In the genomic region with DNA sequence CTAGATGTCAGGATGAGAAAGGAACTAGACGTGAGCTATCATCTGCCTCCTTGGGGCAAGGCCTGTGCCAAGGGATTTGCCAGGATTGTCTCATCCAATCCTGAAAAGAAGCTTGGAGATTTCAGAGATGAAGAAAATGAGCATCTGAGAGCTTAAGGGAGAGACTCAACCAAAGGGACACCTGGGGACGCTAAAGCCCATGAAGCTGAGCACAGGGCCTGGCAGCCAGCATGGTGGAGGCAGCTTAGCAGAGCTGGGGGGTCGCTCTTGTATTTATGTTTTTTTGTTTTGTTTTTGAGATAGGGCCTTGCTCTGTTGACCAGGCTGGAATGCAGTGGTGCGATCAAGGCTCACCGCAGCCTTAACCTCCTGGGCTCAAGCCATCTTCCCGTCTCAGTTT, we compare ENCODE assay signal across 1 cellular context.
TF ChIP-seq lines count a peak whose summit lies in the region.

No MANE protein-coding gene starts in this region.

TF ChIP-seq in SK-N-SH, 30 proteins besides CTCF, POLR2A, EP300 and RAD21:
- no peak for TF ChIP-seq TAF1 (IDR thresholded peaks at IDR 0.05; ENCODE audit: borderline replicate concordance, low read depth, low read length)
- TF ChIP-seq, protein P1, sequence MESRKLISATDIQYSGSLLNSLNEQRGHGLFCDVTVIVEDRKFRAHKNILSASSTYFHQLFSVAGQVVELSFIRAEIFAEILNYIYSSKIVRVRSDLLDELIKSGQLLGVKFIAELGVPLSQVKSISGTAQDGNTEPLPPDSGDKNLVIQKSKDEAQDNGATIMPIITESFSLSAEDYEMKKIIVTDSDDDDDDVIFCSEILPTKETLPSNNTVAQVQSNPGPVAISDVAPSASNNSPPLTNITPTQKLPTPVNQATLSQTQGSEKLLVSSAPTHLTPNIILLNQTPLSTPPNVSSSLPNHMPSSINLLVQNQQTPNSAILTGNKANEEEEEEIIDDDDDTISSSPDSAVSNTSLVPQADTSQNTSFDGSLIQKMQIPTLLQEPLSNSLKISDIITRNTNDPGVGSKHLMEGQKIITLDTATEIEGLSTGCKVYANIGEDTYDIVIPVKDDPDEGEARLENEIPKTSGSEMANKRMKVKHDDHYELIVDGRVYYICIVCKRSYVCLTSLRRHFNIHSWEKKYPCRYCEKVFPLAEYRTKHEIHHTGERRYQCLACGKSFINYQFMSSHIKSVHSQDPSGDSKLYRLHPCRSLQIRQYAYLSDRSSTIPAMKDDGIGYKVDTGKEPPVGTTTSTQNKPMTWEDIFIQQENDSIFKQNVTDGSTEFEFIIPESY (IDR thresholded peaks at IDR 0.05; ENCODE audit: borderline replicate concordance, low read depth) = no peak
- TF ChIP-seq, protein P2, sequence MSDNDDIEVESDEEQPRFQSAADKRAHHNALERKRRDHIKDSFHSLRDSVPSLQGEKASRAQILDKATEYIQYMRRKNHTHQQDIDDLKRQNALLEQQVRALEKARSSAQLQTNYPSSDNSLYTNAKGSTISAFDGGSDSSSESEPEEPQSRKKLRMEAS (IDR thresholded peaks at IDR 0.05; ENCODE audit: low read depth) = no peak
- TF ChIP-seq TEAD4 (IDR thresholded peaks at IDR 0.05; ENCODE audit: borderline replicate concordance, insufficient read depth) = no peak
- TF ChIP-seq MXI1 (IDR thresholded peaks at IDR 0.05; ENCODE audit: low read depth, low read length) = no peak
- TF ChIP-seq REST (IDR thresholded peaks at IDR 0.05; ENCODE audit: low read depth, low read length) = no peak
- no peak for TF ChIP-seq TCF12 (IDR thresholded peaks at IDR 0.05)
- TF ChIP-seq ELF1 (IDR thresholded peaks at IDR 0.05) = no peak
- no peak for TF ChIP-seq GABPA (IDR thresholded peaks at IDR 0.05; ENCODE audit: low read depth)
- no peak for TF ChIP-seq POLR2AphosphoS5 (IDR thresholded peaks at IDR 0.05; ENCODE audit: low read depth, low read length)
- TF ChIP-seq RXRA (IDR thresholded peaks at IDR 0.05; ENCODE audit: borderline replicate concordance, low read depth) = no peak
- TF ChIP-seq, protein P3, sequence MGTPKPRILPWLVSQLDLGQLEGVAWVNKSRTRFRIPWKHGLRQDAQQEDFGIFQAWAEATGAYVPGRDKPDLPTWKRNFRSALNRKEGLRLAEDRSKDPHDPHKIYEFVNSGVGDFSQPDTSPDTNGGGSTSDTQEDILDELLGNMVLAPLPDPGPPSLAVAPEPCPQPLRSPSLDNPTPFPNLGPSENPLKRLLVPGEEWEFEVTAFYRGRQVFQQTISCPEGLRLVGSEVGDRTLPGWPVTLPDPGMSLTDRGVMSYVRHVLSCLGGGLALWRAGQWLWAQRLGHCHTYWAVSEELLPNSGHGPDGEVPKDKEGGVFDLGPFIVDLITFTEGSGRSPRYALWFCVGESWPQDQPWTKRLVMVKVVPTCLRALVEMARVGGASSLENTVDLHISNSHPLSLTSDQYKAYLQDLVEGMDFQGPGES (IDR thresholded peaks at IDR 0.05; ENCODE audit: low read depth, low read length) = no peak
- TF ChIP-seq CHD2 (IDR thresholded peaks at IDR 0.05; ENCODE audit: low read length, partially characterized antibody) = no peak
- no peak for TF ChIP-seq FOXJ3 (CRISPR knock-in tag; IDR thresholded peaks at IDR 0.05)
- TF ChIP-seq RCOR1 (IDR thresholded peaks at IDR 0.05; ENCODE audit: low read length) = no peak
- no peak for TF ChIP-seq MEF2A (IDR thresholded peaks at IDR 0.05; ENCODE audit: borderline replicate concordance, low read depth)
- TF ChIP-seq FOXM1 (IDR thresholded peaks at IDR 0.05; ENCODE audit: low read depth) = no peak
- TF ChIP-seq RFX5 (IDR thresholded peaks at IDR 0.05; ENCODE audit: low read length) = no peak
- TF ChIP-seq USF2 (IDR thresholded peaks at IDR 0.05; ENCODE audit: borderline replicate concordance, low read depth, low read length) = no peak
